Comparison of ENCODE assay signal across 8 cellular contexts in the genomic region with DNA sequence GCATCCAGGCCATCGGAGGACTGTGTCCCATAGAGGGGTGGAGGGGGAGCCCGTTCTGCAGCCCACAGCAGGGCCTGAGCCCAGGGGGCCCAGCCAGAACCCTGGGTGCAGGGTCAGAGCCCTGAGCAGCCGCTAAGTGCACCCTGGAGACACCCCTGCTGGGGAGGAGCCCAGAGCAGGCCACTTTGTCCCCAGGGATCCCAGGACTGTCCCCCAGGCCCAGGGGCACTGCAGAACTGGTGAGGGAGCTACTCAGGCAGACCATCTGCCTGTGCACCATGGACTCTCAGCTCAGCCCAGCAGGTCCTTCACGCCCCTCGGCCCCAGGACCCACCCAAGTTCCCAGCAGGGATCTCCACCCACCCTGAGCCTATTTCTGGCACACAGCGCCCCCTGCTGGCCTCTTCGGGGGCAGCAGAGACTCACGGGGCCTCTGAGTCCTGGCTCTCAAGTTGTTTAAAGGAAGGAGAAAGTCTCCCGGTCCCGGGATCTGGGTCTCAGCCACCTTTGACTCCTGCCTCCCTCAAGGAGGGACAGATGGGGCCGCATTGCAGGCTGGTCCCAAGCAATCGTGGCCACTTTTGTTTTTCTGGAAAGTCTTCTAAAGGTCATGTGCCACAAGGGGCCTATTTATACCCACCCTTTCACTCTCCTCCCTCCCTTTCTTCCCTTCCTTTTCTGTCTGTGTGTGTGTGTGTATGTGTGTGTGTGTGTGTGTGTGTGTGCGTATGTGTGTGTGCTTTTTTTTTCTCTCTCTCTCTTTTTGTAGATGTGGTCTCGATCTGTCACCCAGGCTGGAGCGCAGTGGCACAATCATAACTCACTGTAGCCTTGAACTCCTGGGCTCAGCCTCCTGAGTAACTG.
DNase-seq lines count a peak whose midpoint lies in the region; ATAC-seq and TF ChIP-seq lines count a peak whose summit lies in the region.

No MANE protein-coding gene starts in this region.

- H3K36me3 ChIP-seq in CD8-positive, alpha-beta T cell (ENCODE audit: insufficient read depth, low read length): no peaks in the 10 kb centered on the region

- no peaks in the 10 kb centered on the region for H3K36me3 Mint-ChIP-seq in CD8-positive, alpha-beta T cell

- H3K27ac ChIP-seq in CD8-positive, alpha-beta T cell (ENCODE audit: low read depth, low read length): no peak overlapping the region

- no peaks in the 10 kb centered on the region for H3K27me3 Mint-ChIP-seq in CD8-positive, alpha-beta T cell (ENCODE audit: low read depth)

- H3K9me3 Mint-ChIP-seq in CD8-positive, alpha-beta T cell: no peaks in the 10 kb centered on the region

- no peaks in the 10 kb centered on the region for H3K4me1 ChIP-seq in CD8-positive, alpha-beta T cell (ENCODE audit: insufficient read depth, low read length)

- H3K4me3 Mint-ChIP-seq in CD8-positive, alpha-beta T cell: no peak overlapping the region

- POLR2A ChIA-PET in CD8-positive, alpha-beta T cell (lab: Charles Lee): interaction anchor here (0.6 kb wide), 1 partner anchor 501 kb away, joined by 5 read pairs; no protein-coding TSS in a partner anchor

- peak; percentile 26 to 74 (median 47) for DNase-seq in CD8-positive, alpha-beta T cell
- DNase-seq in HPDE6-E6E7 (ENCODE audit: extremely low spot score) (peak; percentile 60), T follicular helper cell (ENCODE audit: low read depth) (peak; percentile 25), amniotic stem cell (lab: John Stamatoyannopoulos, UW) (peak; percentile 6), hypothalamus (lab: John Stamatoyannopoulos, UW) (peak in 31 of 51 donors; percentile 3 to 65 (median 18)), cortex of kidney (lab: John Stamatoyannopoulos, UW) (no peak)
- peak; percentile 20 to 58 (median 47) for DNase-seq in stimulated activated CD4-positive, alpha-beta T cell treated with anti-CD3 and anti-CD28 coated beads, Interleukin-12 subunit alpha, Interleukin-12 subunit beta, amount 100 ng/mL, for 48 hours (ENCODE audit: low read depth in 2 of 3, low spot score in 1 of 3)

- no peak overlapping the region for H3K4me3 ChIP-seq in CD8-positive, alpha-beta T cell (ENCODE audit: low read depth, low read length)

- H3K27me3 ChIP-seq in CD8-positive, alpha-beta T cell (ENCODE audit: insufficient read depth, low read length): no peaks in the 10 kb centered on the region

- H3K4me1 Mint-ChIP-seq in CD8-positive, alpha-beta T cell (ENCODE audit: low read depth): peaks cover 6% of the 10 kb centered on the region

- intact Hi-C loops in CD8-positive, alpha-beta T cell (cut with DNase I, micrococcal nuclease): loop anchor here (1.0 to 2.0 kb wide), 2 partner anchors 174 to 175 kb away; no protein-coding TSS in a partner anchor

- CTCF ChIA-PET in CD8-positive, alpha-beta T cell (lab: Charles Lee): interaction anchor here (1.2 kb wide), 1 partner anchor 9 kb away, joined by 4 read pairs; no protein-coding TSS in a partner anchor

- peak; percentile 79 for TF ChIP-seq CTCF in CD8-positive, alpha-beta T cell (IDR thresholded peaks at IDR 0.05)

- ATAC-seq in CD8-positive, alpha-beta T cell: peak; percentile 55
- no peak for ATAC-seq in HG03108 (IDR thresholded peaks at IDR 0.05; ENCODE audit: unreplicated experiment)

- H3K9me3 ChIP-seq in CD8-positive, alpha-beta T cell (ENCODE audit: low read length): no peaks in the 10 kb centered on the region

- H3K27ac Mint-ChIP-seq in CD8-positive, alpha-beta T cell: no peak overlapping the region
